11 cellular contexts compared by ENCODE assay signal in genomic region chr18:63603772-63604171, GRCh38. TPM values are rescaled to one million over a fixed set of nuclear protein-coding genes. Genes with fewer than 3 reads are reported as not detected.
DNase-seq lines count a peak whose midpoint lies in the region; ATAC-seq, FAIRE-seq and TF ChIP-seq lines count a peak whose summit lies in the region.
"Had no signal": no experiment of that assay in that cellular context is flagged by ENCODE, and none has a peak within 500 bp of the region (broad histone marks: within the 10 kb centered on the region; RNA-seq: fewer than 3 reads in every experiment).

No MANE protein-coding gene starts in this region.

- H3K79me2 ChIP-seq in GM23248 (ENCODE audit: insufficient read depth) (no peaks in the 10 kb centered on the region), keratinocyte (ENCODE audit: control insufficient read depth, insufficient read depth, low read length) (no peaks in the 10 kb centered on the region)

- WGBS in GM23248 (ENCODE audit: low coverage in 1 of 2, low lambda C conversion rate in 2 of 2, missing lambda C conversion rate in 2 of 2), 2 experiments, result 2 to 3% methylated on average over 1 of the region's 1 CpG
- WGBS in heart left ventricle, 4 donors, result 0 to 51% (median 22%) methylated on average over 1 of the region's 1 CpG

- H3K9me3 ChIP-seq in GM23248 (ENCODE audit: low read depth), result no peaks in the 10 kb centered on the region
- H3K9me3 ChIP-seq in keratinocyte (ENCODE audit: control insufficient read depth, low read depth, low read length), result no peaks in the 10 kb centered on the region
- peaks cover 0 to 2% (median 0%) of the 10 kb centered on the region in 12 donors for H3K9me3 ChIP-seq in heart left ventricle
- H3K9me3 ChIP-seq: suprapubic skin had no signal

- no peak overlapping the region for H3K4me3 ChIP-seq in GM23248
- H3K4me3 ChIP-seq in keratinocyte (ENCODE audit: control insufficient read depth in 2 of 3, extremely low read depth in 1 of 3, insufficient read depth in 2 of 3, low read depth in 1 of 3, low read length in 3 of 3), result peak overlapping the region in 2 of 3 experiments; percentile 30 to 51
- H3K4me3 ChIP-seq in heart left ventricle, result no peak overlapping the region
- H3K4me3 ChIP-seq: suprapubic skin had no signal

- intact Hi-C loops in heart left ventricle (cut with DNase I), result no loop called here
- intact Hi-C loops in activated naive CD4-positive, alpha-beta T cell treated with anti-CD3 and anti-CD28 coated beads for 36 hours (cut with micrococcal nuclease), result no loop called here

- dilution Hi-C loops in keratinocyte (cut with MboI; ENCODE audit: extremely low pct_ligation_motif_present, low sequenced_read_pairs), result no loop called here

- H2AFZ ChIP-seq in GM23248, result 0 out of 2 replicates have a peak overlapping the region, but pooled peaks have one; percentile 6
- peak overlapping the region; percentile 68 for H2AFZ ChIP-seq in keratinocyte (ENCODE audit: control insufficient read depth, low read length)

- no peak overlapping the region for H3K4me3 Mint-ChIP-seq in activated naive CD4-positive, alpha-beta T cell treated with anti-CD3 and anti-CD28 coated beads for 36 hours

- no peak overlapping the region for H3K27ac Mint-ChIP-seq in activated naive CD4-positive, alpha-beta T cell treated with anti-CD3 and anti-CD28 coated beads for 36 hours

- CTCF ChIA-PET in activated naive CD4-positive, alpha-beta T cell treated with anti-CD3 and anti-CD28 coated beads for 36 hours (lab: Charles Lee), result interaction anchor here (0.8 kb wide), 1 partner anchor 53 kb away, joined by 3 read pairs; no protein-coding TSS in a partner anchor

- H3K36me3 Mint-ChIP-seq in activated naive CD4-positive, alpha-beta T cell treated with anti-CD3 and anti-CD28 coated beads for 36 hours (ENCODE audit: low read depth), result no peaks in the 10 kb centered on the region

- H3K4me1 Mint-ChIP-seq in activated naive CD4-positive, alpha-beta T cell treated with anti-CD3 and anti-CD28 coated beads for 36 hours (ENCODE audit: low read depth), result no peaks in the 10 kb centered on the region

- no peak for TF ChIP-seq POLR2A in heart left ventricle (IDR thresholded peaks at IDR 0.05)

- H3K9ac ChIP-seq in GM23248 (no peak overlapping the region), keratinocyte (ENCODE audit: control insufficient read depth, extremely low read depth, insufficient read depth, low read length) (peak overlapping the region; percentile 30)

- H3K9me3 Mint-ChIP-seq in activated naive CD4-positive, alpha-beta T cell treated with anti-CD3 and anti-CD28 coated beads for 36 hours, result no peaks in the 10 kb centered on the region

- H3K36me3 ChIP-seq in GM23248 (ENCODE audit: low read depth) (no peaks in the 10 kb centered on the region), keratinocyte (ENCODE audit: control insufficient read depth in 2 of 2, extremely low read depth in 1 of 2, insufficient read depth in 2 of 2, low read length in 2 of 2) (no peaks in the 10 kb centered on the region), heart left ventricle (no peaks in the 10 kb centered on the region)
- H3K36me3 ChIP-seq: suprapubic skin had no signal

- H4K20me1 ChIP-seq in GM23248 (ENCODE audit: insufficient read depth), result no peaks in the 10 kb centered on the region
- H4K20me1 ChIP-seq in keratinocyte (ENCODE audit: control insufficient read depth, extremely low read depth, insufficient read depth, low read length), result no peaks in the 10 kb centered on the region

- no peaks in the 10 kb centered on the region for H3K27me3 ChIP-seq in GM23248 (replicated peaks; ENCODE audit: insufficient read depth)
- no peaks in the 10 kb centered on the region for H3K27me3 ChIP-seq in keratinocyte (ENCODE audit: control insufficient read depth, extremely low read depth, insufficient read depth, low read length)
- H3K27me3 ChIP-seq in heart left ventricle, result peaks cover 0 to 3% (median 0%) of the 10 kb centered on the region in 9 donors
- H3K27me3 ChIP-seq: suprapubic skin had no signal

- TF ChIP-seq CTCF in keratinocyte (optimal IDR thresholded peaks at IDR 0.05 in 1 of 3, IDR thresholded peaks at IDR 0.05 in 1 of 3, conservative IDR thresholded peaks at IDR 0.05 in 1 of 3; ENCODE audit: extremely low read depth in 1 of 3, insufficient read depth in 2 of 3, low read length in 3 of 3) (no peak), heart left ventricle (IDR thresholded peaks at IDR 0.05) (no peak)

- no peaks in the 10 kb centered on the region for H3K9me2 ChIP-seq in GM23248 (ENCODE audit: insufficient read depth)

- peaks cover 16% of the 10 kb centered on the region for H3F3A ChIP-seq in GM23248 (ENCODE audit: insufficient read depth)

- H3K9me1 ChIP-seq in keratinocyte (ENCODE audit: control insufficient read depth, extremely low read depth, insufficient read depth, low read length), result no peaks in the 10 kb centered on the region

- DNase-seq in GM23248, result peak; percentile 80
- DNase-seq in keratinocyte (ENCODE audit: low read depth, low spot score), result no peak
- DNase-seq in NCI-H1105 treated with DMSO at 0.1 percent for 48 hours (lab: John Stamatoyannopoulos, UW), result no peak
- no peak for DNase-seq in heart left ventricle
- no peak for DNase-seq in activated naive CD4-positive, alpha-beta T cell treated with anti-CD3 and anti-CD28 coated beads for 36 hours
- no peak for DNase-seq in NK-92 (lab: John Stamatoyannopoulos, UW; ENCODE audit: unreplicated experiment)
- DNase-seq: NCI-H1417, right cardiac atrium had no signal

- H3K4me2 ChIP-seq in GM23248 (ENCODE audit: unreplicated experiment), result peak overlapping the region; percentile 47
- peak overlapping the region; percentile 69 for H3K4me2 ChIP-seq in keratinocyte (ENCODE audit: control insufficient read depth, extremely low read depth, insufficient read depth, low read depth, low read length)

- peak overlapping the region; percentile 39 for H3K27ac ChIP-seq in GM23248
- peak overlapping the region; percentile 85 for H3K27ac ChIP-seq in keratinocyte (ENCODE audit: control insufficient read depth, insufficient read depth, low read length)
- H3K27ac ChIP-seq in heart left ventricle, result no peak overlapping the region

- ATAC-seq in GM18867 (IDR thresholded peaks at IDR 0.05; ENCODE audit: unreplicated experiment), result peak; percentile 97
- ATAC-seq in HG03460 (IDR thresholded peaks at IDR 0.05; ENCODE audit: unreplicated experiment), result peak; percentile 97
- no peak for ATAC-seq in heart left ventricle
- ATAC-seq: right cardiac atrium had no signal

- in situ Hi-C loops in GM23248 (cut with MboI), result no loop called here

- FAIRE-seq in keratinocyte (lab: Jason Lieb, UNC), result peak; percentile 97

- peaks cover 3% of the 10 kb centered on the region for H3K27me3 Mint-ChIP-seq in activated naive CD4-positive, alpha-beta T cell treated with anti-CD3 and anti-CD28 coated beads for 36 hours (ENCODE audit: low read depth)

- H3K4me1 ChIP-seq in GM23248 (ENCODE audit: insufficient read depth) (peaks cover 24% of the 10 kb centered on the region), keratinocyte (ENCODE audit: control insufficient read depth, extremely low read depth, insufficient read depth, low read length) (peaks cover 27% of the 10 kb centered on the region), heart left ventricle (no peaks in the 10 kb centered on the region)
- H3K4me1 ChIP-seq: suprapubic skin had no signal

RNA-seq across cellular contexts. Expression of gene SERPINB13, which starts 16.6 kb away (rescaled TPM):
- not detected in 2 replicates for total RNA-seq in GM23248 (2014; rRNA removed; shearing (Covaris generic))
- not detected in 2 replicates for polyA plus RNA-seq in GM23248 (2016; fragmentation: Nextera tagmentation; extraction: Ambion mirVana)
- polyA plus RNA-seq in keratinocyte, result 15.5 to 69.8 TPM (median 44.6 TPM) in 3 replicates
- 139 TPM for polyA plus RNA-seq in keratinocyte (2011; ENCODE audit: low read depth)
- 16.2 and 29.3 TPM in 2 replicates for polyA plus RNA-seq in keratinocyte (2011; cell fraction: cytosol; rRNA removed)
- 90.5 and 130 TPM in 2 replicates for polyA plus RNA-seq in keratinocyte (2011; cell fraction: nucleus; rRNA removed)
- polyA plus RNA-seq in keratinocyte (2012; ENCODE audit: low replicate concordance), result 13.5 and 47.5 TPM in 2 replicates
- 3.7 to 43.4 TPM (median 28.1 TPM) in 3 replicates for polyA minus RNA-seq in keratinocyte
- polyA minus RNA-seq in keratinocyte (2011; cell fraction: cytosol; rRNA and poly(A)+ RNA removed), result 19.0 TPM
- polyA minus RNA-seq in keratinocyte (2011; cell fraction: nucleus; rRNA and poly(A)+ RNA removed), result 49.6 and 87.4 TPM in 2 replicates
- total RNA-seq in heart left ventricle, result not detected
- polyA plus RNA-seq in heart left ventricle, result not detected
- total RNA-seq in activated naive CD4-positive, alpha-beta T cell treated with anti-CD3 and anti-CD28 coated beads for 36 hours, result not detected
- total RNA-seq: right cardiac atrium had no signal
- polyA plus RNA-seq: right cardiac atrium had no signal

RNA-seq across cellular contexts. Expression of gene SERPINB4, which starts 40.3 kb away (rescaled TPM):
- not detected in 2 replicates for total RNA-seq in GM23248 (2014; rRNA removed; shearing (Covaris generic))
- polyA plus RNA-seq in GM23248 (2016; fragmentation: Nextera tagmentation; extraction: Ambion mirVana) (not detected in 2 replicates), keratinocyte (0.52 to 4.7 TPM (median 2.4 TPM) in 3 replicates), heart left ventricle (under 1 TPM in 1 of 2 donors, not detected in 1; 0.85 TPM)
- 7.5 TPM for polyA plus RNA-seq in keratinocyte (2011; ENCODE audit: low read depth)
- 0.77 and 0.96 TPM in 2 replicates for polyA plus RNA-seq in keratinocyte (2011; cell fraction: cytosol; rRNA removed)
- 0.85 and 1.0 TPM in 2 replicates for polyA plus RNA-seq in keratinocyte (2011; cell fraction: nucleus; rRNA removed)
- polyA plus RNA-seq in keratinocyte (2012; ENCODE audit: low replicate concordance), result 0.34 and 6.5 TPM in 2 replicates
- polyA minus RNA-seq in keratinocyte, result 1.5 to 2.6 TPM (median 2.4 TPM) in 3 replicates
- not detected for polyA minus RNA-seq in keratinocyte (2011; cell fraction: cytosol; rRNA and poly(A)+ RNA removed)
- 1.6 TPM in 1 of 2 replicates, not detected in the other for polyA minus RNA-seq in keratinocyte (2011; cell fraction: nucleus; rRNA and poly(A)+ RNA removed)
- not detected for total RNA-seq in heart left ventricle
- total RNA-seq in activated naive CD4-positive, alpha-beta T cell treated with anti-CD3 and anti-CD28 coated beads for 36 hours, result not detected
- total RNA-seq: right cardiac atrium had no signal
- polyA plus RNA-seq: right cardiac atrium had no signal

RNA-seq across cellular contexts. Expression of gene SERPINB3, which starts 57.9 kb away (rescaled TPM):
- total RNA-seq in GM23248 (2014; rRNA removed; shearing (Covaris generic)), result not detected in 2 replicates
- 0.24 TPM in 1 of 2 replicates, not detected in the other for polyA plus RNA-seq in GM23248 (2016; fragmentation: Nextera tagmentation; extraction: Ambion mirVana)
- polyA plus RNA-seq in keratinocyte, result 3.8 to 26.8 TPM (median 12.7 TPM) in 3 replicates
- polyA plus RNA-seq in keratinocyte (2011; ENCODE audit: low read depth), result 39.6 TPM
- 5.3 and 8.6 TPM in 2 replicates for polyA plus RNA-seq in keratinocyte (2011; cell fraction: cytosol; rRNA removed)
- polyA plus RNA-seq in keratinocyte (2011; cell fraction: nucleus; rRNA removed), result 7.8 and 8.2 TPM in 2 replicates
- 2.4 and 61.2 TPM in 2 replicates for polyA plus RNA-seq in keratinocyte (2012; ENCODE audit: low replicate concordance)
- 0.30 to 16.2 TPM (median 8.3 TPM) in 3 replicates for polyA minus RNA-seq in keratinocyte
- polyA minus RNA-seq in keratinocyte (2011; cell fraction: cytosol; rRNA and poly(A)+ RNA removed), result 2.5 TPM
- 2.8 and 3.6 TPM in 2 replicates for polyA minus RNA-seq in keratinocyte (2011; cell fraction: nucleus; rRNA and poly(A)+ RNA removed)
- under 1 TPM in 1 of 9 donors, not detected in 8; 0.16 TPM for total RNA-seq in heart left ventricle
- polyA plus RNA-seq in heart left ventricle, result under 1 TPM in 1 of 2 donors, not detected in 1; 0.07 TPM
- not detected for total RNA-seq in activated naive CD4-positive, alpha-beta T cell treated with anti-CD3 and anti-CD28 coated beads for 36 hours
- total RNA-seq: right cardiac atrium had no signal
- polyA plus RNA-seq: right cardiac atrium had no signal

Comparison
In these comparisons a context has a peak if more than half of its experiments do, and no peak if none do; other contexts are left out.
1. ATAC-seq: peak in GM18867 (single experiment) and HG03460 (single experiment); none in heart left ventricle (0 of 4).
2. H3K27ac ChIP-seq: peak in GM23248 (single experiment) and keratinocyte (single experiment); none in heart left ventricle (0 of 12).
3. H3K4me3 ChIP-seq: peak in keratinocyte (2 of 3); none in GM23248 (single experiment) and heart left ventricle (0 of 12).